Comparison of ENCODE assay signal across 24 cellular contexts in the genomic region with DNA sequence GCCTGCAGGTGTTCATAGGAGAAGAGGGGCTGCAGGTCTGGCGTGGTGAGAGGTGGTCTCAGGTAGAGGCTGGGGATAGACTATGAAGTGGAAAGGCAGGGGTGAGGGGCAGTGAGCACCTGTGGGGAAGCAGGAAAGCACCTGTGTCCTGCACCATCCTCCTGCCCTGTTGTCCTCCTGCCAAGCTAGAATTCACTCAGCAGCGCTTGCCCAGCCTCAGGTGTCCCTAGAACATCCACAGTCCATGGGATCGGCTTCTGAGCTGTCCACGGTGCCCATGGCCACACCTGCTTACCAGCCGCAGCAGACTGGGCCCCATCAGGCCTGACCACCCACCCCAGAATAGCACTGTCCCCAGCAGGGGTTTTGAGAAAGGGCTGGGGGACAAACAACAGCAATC.
A peak's percentile ranks its signal among the peaks of the same experiment; 100 is the strongest.
DNase-seq lines count a peak whose midpoint lies in the region; ATAC-seq and TF ChIP-seq lines count a peak whose summit lies in the region.
"Had no signal": no experiment of that assay in that cellular context is flagged by ENCODE, and none has a peak within 500 bp of the region (broad histone marks: within the 10 kb centered on the region; RNA-seq: fewer than 3 reads in every experiment).

No MANE protein-coding gene starts in this region.

- no peak overlapping the region for H3K23ac ChIP-seq in neuronal stem cell (ENCODE audit: low read depth, low read length, poor library complexity)

- intact Hi-C loops in sigmoid colon (cut with DNase I) = no loop called here

- H2BK120ac ChIP-seq in neuronal stem cell (ENCODE audit: low read depth, low read length) = no peak overlapping the region

- no peak overlapping the region for H2BK5ac ChIP-seq in neuronal stem cell (ENCODE audit: low read length)

- no peak overlapping the region for H2BK15ac ChIP-seq in neuronal stem cell (ENCODE audit: low read length)

- no peaks in the 10 kb centered on the region for H3K27me3 ChIP-seq in neuronal stem cell (ENCODE audit: control insufficient read depth in 3 of 3, insufficient read depth in 3 of 3, low read depth in 1 of 3, low read length in 3 of 3)
- H3K27me3 ChIP-seq in sigmoid colon = no peaks in the 10 kb centered on the region
- no peaks in the 10 kb centered on the region for H3K27me3 ChIP-seq in brain microvascular endothelial cell (replicated peaks)
- H3K27me3 ChIP-seq: BE2C; BLaER1 treated with 17β-estradiol and CSF1 and Interleukin-3, amounts not matched to agents 10 nM and 100 nM had no signal

- no peak overlapping the region for H2AFZ ChIP-seq in neuronal stem cell (ENCODE audit: low read length)
- H2AFZ ChIP-seq: GM23338 had no signal

- no CpG with 5 or more reads among the region's 5 CpGs for WGBS in neuronal stem cell (ENCODE audit: extremely low coverage in 2 of 2, insufficient read length in 2 of 2, insufficient replicate concordance in 1 of 2), 2 donors
- WGBS in sigmoid colon, 2 donors = 80 to 90% methylated on average over 5 of the region's 5 CpGs

- no peak for TF ChIP-seq EP300 in sigmoid colon (IDR thresholded peaks at IDR 0.05)

- ATAC-seq in GM21423 (IDR thresholded peaks at IDR 0.05; ENCODE audit: unreplicated experiment) (no peak), GM18517 (IDR thresholded peaks at IDR 0.05; ENCODE audit: unreplicated experiment) (no peak)
- ATAC-seq: A549, GM12878, GM23338, HCT116 had no signal

- H3K36me3 ChIP-seq in neuronal stem cell (replicated peaks in 1 of 2; ENCODE audit: control insufficient read depth in 2 of 2, insufficient read depth in 2 of 2, low read length in 2 of 2) (no peaks in the 10 kb centered on the region), sigmoid colon (no peaks in the 10 kb centered on the region), brain microvascular endothelial cell (replicated peaks) (no peaks in the 10 kb centered on the region)
- H3K36me3 ChIP-seq: BE2C; BLaER1 treated with 17β-estradiol and CSF1 and Interleukin-3, amounts not matched to agents 10 nM and 100 nM had no signal

- H3K4me3 ChIP-seq in neuronal stem cell (ENCODE audit: low read length in 2 of 2) (no peak overlapping the region), sigmoid colon (no peak overlapping the region), brain microvascular endothelial cell (ENCODE audit: low read depth, low read length) (no peak overlapping the region)
- H3K4me3 ChIP-seq: A549; BLaER1 treated with 17β-estradiol and CSF1 and Interleukin-3, amounts not matched to agents 10 nM and 100 nM; GM12878; GM23338 had no signal

- H2BK12ac ChIP-seq in neuronal stem cell (ENCODE audit: low read length) = no peak overlapping the region

- in situ Hi-C loops in brain microvascular endothelial cell (cut with HindIII; ENCODE audit: low pct_ligation_motif_present, low sequenced_read_pairs) = no loop called here

- H3K9me3 ChIP-seq in neuronal stem cell (replicated peaks in 1 of 2; ENCODE audit: control insufficient read depth in 2 of 2, insufficient read depth in 1 of 2, low read depth in 1 of 2, low read length in 2 of 2) (no peaks in the 10 kb centered on the region), sigmoid colon (no peaks in the 10 kb centered on the region)
- H3K9me3 ChIP-seq: A549; BE2C; BLaER1 treated with 17β-estradiol and CSF1 and Interleukin-3, amounts not matched to agents 10 nM and 100 nM had no signal

- no peak overlapping the region for H3K4ac ChIP-seq in neuronal stem cell (ENCODE audit: low read length)

- H4K8ac ChIP-seq in neuronal stem cell (ENCODE audit: low read depth, low read length) = no peak overlapping the region

- no peak overlapping the region for H3K9ac ChIP-seq in neuronal stem cell (ENCODE audit: low read depth, low read length, poor library complexity)
- H3K9ac ChIP-seq: BLaER1 treated with 17β-estradiol and CSF1 and Interleukin-3, amounts not matched to agents 10 nM and 100 nM had no signal

- H3K27ac ChIP-seq in neuronal stem cell (replicated peaks; ENCODE audit: low read length) (no peak overlapping the region), sigmoid colon (no peak overlapping the region), brain microvascular endothelial cell (no peak overlapping the region)
- H3K27ac ChIP-seq: 22Rv1; A549; BLaER1 treated with 17β-estradiol and CSF1 and Interleukin-3, amounts not matched to agents 10 nM and 100 nM had no signal

- H3K14ac ChIP-seq in neuronal stem cell (ENCODE audit: low read length) = no peak overlapping the region

- no peak overlapping the region for H2AK5ac ChIP-seq in neuronal stem cell (ENCODE audit: low read depth, low read length)

- H3K4me1 ChIP-seq in neuronal stem cell (ENCODE audit: control insufficient read depth in 2 of 2, insufficient read depth in 1 of 2, low read depth in 1 of 2, low read length in 2 of 2) (no peaks in the 10 kb centered on the region), sigmoid colon (peaks cover 0 to 26% (median 18%) of the 10 kb centered on the region in 4 donors)
- H3K4me1 ChIP-seq: A549, BE2C had no signal

- no peak overlapping the region for H3K4me2 ChIP-seq in neuronal stem cell (ENCODE audit: insufficient read depth, low read length, poor library complexity, severe bottlenecking)
- H3K4me2 ChIP-seq: A549; BLaER1 treated with 17β-estradiol and CSF1 and Interleukin-3, amounts not matched to agents 10 nM and 100 nM; GM23338 had no signal

- no peak for TF ChIP-seq POLR2A in sigmoid colon (IDR thresholded peaks at IDR 0.05)

- H3K18ac ChIP-seq in neuronal stem cell (ENCODE audit: low read length) = peak overlapping the region; percentile 24

- no peak overlapping the region for H4K91ac ChIP-seq in neuronal stem cell (ENCODE audit: low read depth, low read length, poor library complexity)

- TF ChIP-seq CTCF in sigmoid colon (IDR thresholded peaks at IDR 0.05) (no peak), brain microvascular endothelial cell (IDR thresholded peaks at IDR 0.05; ENCODE audit: low read depth, low read length, missing control alignments) (no peak)

- no peaks in the 10 kb centered on the region for H3K79me1 ChIP-seq in neuronal stem cell (ENCODE audit: low read depth, low read length)

- peak; percentile 43 for DNase-seq in activated effector memory CD4-positive, alpha-beta T cell treated with anti-CD3 and anti-CD28 coated beads, Interleukin-2, amount 50 U/mL, for 16 hours
- DNase-seq in activated effector memory CD4-positive, alpha-beta T cell treated with Interleukin-2 at 50 U/mL for 16 hours = no peak
- DNase-seq in neuronal stem cell (ENCODE audit: low spot score) (no peak), sigmoid colon (peak; percentile 36), A172 (ENCODE audit: low spot score) (no peak), brain microvascular endothelial cell (no peak)
- DNase-seq: ACHN; AML-193; BE2C; CD4-positive, alpha-beta T cell; CD8-positive, alpha-beta memory T cell; DMS 273 treated with DMSO at 0.1 percent for 48 hours; DMS79; EL; GDM1; H9 had no signal

Comparison
In these comparisons a context has a peak if more than half of its experiments do, and no peak if none do; other contexts are left out.
1. DNase-seq: peak in activated effector memory CD4-positive, alpha-beta T cell treated with anti-CD3 and anti-CD28 coated beads, Interleukin-2, amount 50 U/mL, for 16 hours (single experiment) and sigmoid colon (single experiment); none in activated effector memory CD4-positive, alpha-beta T cell treated with Interleukin-2 at 50 U/mL for 16 hours (single experiment), neuronal stem cell (single experiment), A172 (single experiment) and brain microvascular endothelial cell (single experiment).